In genomic region chr6:33610057-33610456, GRCh38 we compare ENCODE assay signal across 9 cellular contexts. TPM values are rescaled to one million over a fixed set of nuclear protein-coding genes. Genes with fewer than 3 reads are reported as not detected.
DNase-seq lines count a peak whose midpoint lies in the region; ATAC-seq and TF ChIP-seq lines count a peak whose summit lies in the region.
"Had no signal": no experiment of that assay in that cellular context is flagged by ENCODE, and none has a peak within 500 bp of the region (broad histone marks: within the 10 kb centered on the region; RNA-seq: fewer than 3 reads in every experiment).

No MANE protein-coding gene starts in this region.

- H3K27ac ChIP-seq in endodermal cell (ENCODE audit: low read depth, low read length) (peak overlapping the region; percentile 73), suprapubic skin (peak overlapping the region; percentile 51)

- H3K27ac Mint-ChIP-seq in endodermal cell, result peak overlapping the region; percentile 26
- peak overlapping the region; percentile 26 for H3K27ac Mint-ChIP-seq in mesothelial cell of epicardium
- H3K27ac Mint-ChIP-seq: T-helper 1 cell treated with Interleukin-12 subunit alpha and Interleukin-12 subunit beta and Interleukin-4 antibody, amounts not matched to agents 30 μg/mL and 1 μg/mL, for 36 hours had no signal

- no peak for TF ChIP-seq POLR2A in suprapubic skin (IDR thresholded peaks at IDR 0.05)

- no peak for ATAC-seq in HG03175 (IDR thresholded peaks at IDR 0.05; ENCODE audit: unreplicated experiment)

- TF ChIP-seq CTCF in endodermal cell (conservative IDR thresholded peaks at IDR 0.05) (no peak), mesothelial cell of epicardium (IDR thresholded peaks at IDR 0.05; ENCODE audit: unreplicated experiment) (no peak), suprapubic skin (IDR thresholded peaks at IDR 0.05) (no peak)

- H3K4me1 ChIP-seq in endodermal cell (ENCODE audit: control insufficient read depth, insufficient read depth, low read length) (peaks cover 8% of the 10 kb centered on the region), suprapubic skin (peaks cover 60% of the 10 kb centered on the region)

- H3K36me3 Mint-ChIP-seq in endodermal cell (ENCODE audit: low read depth) (no peaks in the 10 kb centered on the region), mesothelial cell of epicardium (no peaks in the 10 kb centered on the region)

- H3K9me3 ChIP-seq in endodermal cell (ENCODE audit: control insufficient read depth, low read length), result no peaks in the 10 kb centered on the region
- H3K9me3 ChIP-seq in suprapubic skin, result no peaks in the 10 kb centered on the region

- WGBS in endodermal cell (ENCODE audit: insufficient coverage in 1 of 2, insufficient read length in 1 of 2), 2 experiments, result 87 to 88% methylated on average over 4 of the region's 4 CpGs
- WGBS in suprapubic skin, result 58% methylated on average over 4 of the region's 4 CpGs

- H3K4me3 Mint-ChIP-seq in endodermal cell (no peak overlapping the region), mesothelial cell of epicardium (no peak overlapping the region)
- H3K4me3 Mint-ChIP-seq: T-helper 1 cell treated with Interleukin-12 subunit alpha and Interleukin-12 subunit beta and Interleukin-4 antibody, amounts not matched to agents 30 μg/mL and 1 μg/mL, for 36 hours had no signal

- DNase-seq in HK-2 (ENCODE audit: unreplicated experiment), result peak; percentile 38
- peak; percentile 55 for DNase-seq in endodermal cell
- DNase-seq in mesothelial cell of epicardium (ENCODE audit: low spot score in 2 of 2, unreplicated experiment in 2 of 2), result no peak
- DNase-seq in suprapubic skin (ENCODE audit: low spot score in 2 of 2), result peak in 1 of 2 donors; percentile 41
- no peak for DNase-seq in SKM-1 treated with dmso at 0.1 percent for 144 hours (lab: John Stamatoyannopoulos, UW; ENCODE audit: unreplicated experiment)
- DNase-seq in ecto neural progenitor cell (ENCODE audit: low spot score), result no peak
- DNase-seq: NCI-H1417 had no signal

- H3K4me3 ChIP-seq in endodermal cell (ENCODE audit: low read length), result no peak overlapping the region
- no peak overlapping the region for H3K4me3 ChIP-seq in suprapubic skin

- peaks cover 4% of the 10 kb centered on the region for H3K9me3 Mint-ChIP-seq in endodermal cell
- peaks cover 4% of the 10 kb centered on the region for H3K9me3 Mint-ChIP-seq in mesothelial cell of epicardium
- H3K9me3 Mint-ChIP-seq: T-helper 1 cell treated with Interleukin-12 subunit alpha and Interleukin-12 subunit beta and Interleukin-4 antibody, amounts not matched to agents 30 μg/mL and 1 μg/mL, for 36 hours had no signal

- peaks cover 6% of the 10 kb centered on the region for H3K4me1 Mint-ChIP-seq in endodermal cell
- H3K4me1 Mint-ChIP-seq in mesothelial cell of epicardium, result peaks cover 25% of the 10 kb centered on the region

- no peak for TF ChIP-seq EP300 in suprapubic skin (IDR thresholded peaks at IDR 0.05)

- H3K36me3 ChIP-seq in endodermal cell (ENCODE audit: control insufficient read depth, insufficient read depth, low read length), result no peaks in the 10 kb centered on the region
- H3K36me3 ChIP-seq in suprapubic skin, result no peaks in the 10 kb centered on the region

- H3K9ac ChIP-seq in endodermal cell (ENCODE audit: extremely low read depth, low read length, poor library complexity, severe bottlenecking), result no peak overlapping the region

- peaks cover 18% of the 10 kb centered on the region for H3K27me3 Mint-ChIP-seq in endodermal cell (ENCODE audit: insufficient read depth)
- peaks cover under 1% of the 10 kb centered on the region for H3K27me3 Mint-ChIP-seq in mesothelial cell of epicardium (ENCODE audit: low read depth)

- H3K27me3 ChIP-seq in endodermal cell (ENCODE audit: control insufficient read depth, insufficient read depth, low read length, poor library complexity, severe bottlenecking) (no peaks in the 10 kb centered on the region), suprapubic skin (no peaks in the 10 kb centered on the region)

RNA-seq across cellular contexts. Expression of gene ITPR3, which starts 11.1 kb away (rescaled TPM):
- total RNA-seq in endodermal cell, result 10 to 100 TPM; 29.6 to 33.3 TPM
- 6.0 TPM for polyA plus RNA-seq in endodermal cell (2013, experiment 1 of 2)
- 6.6 TPM for polyA plus RNA-seq in endodermal cell (2013, experiment 2 of 2)
- 6.3 to 6.4 TPM (median 6.4 TPM) in 3 replicates for total RNA-seq in mesothelial cell of epicardium
- total RNA-seq in suprapubic skin, result 100 to 1,000 TPM; 174 to 206 (median 199) TPM

RNA-seq across cellular contexts. Expression of gene BAK1, which starts 30.0 kb away (rescaled TPM):
- total RNA-seq in endodermal cell, result 10 to 100 TPM; 39.9 to 41.2 TPM
- polyA plus RNA-seq in endodermal cell (2013, experiment 1 of 2), result 28.1 TPM
- 27.8 TPM for polyA plus RNA-seq in endodermal cell (2013, experiment 2 of 2)
- 14.0 to 15.1 TPM (median 15.0 TPM) in 3 replicates for total RNA-seq in mesothelial cell of epicardium
- total RNA-seq in suprapubic skin, result 10 to 100 TPM; 12.6 to 15.0 (median 14.3) TPM

Comparison
In these comparisons a context has a peak if more than half of its experiments do, and no peak if none do; other contexts are left out.
1. DNase-seq: peak in HK-2 (single experiment) and endodermal cell (single experiment); none in mesothelial cell of epicardium (0 of 2), SKM-1 treated with dmso at 0.1 percent for 144 hours (single experiment) and ecto neural progenitor cell (single experiment).
2. RNA of gene ITPR3, which starts 11.1 kb away (total RNA-seq): 174 to 206 TPM in suprapubic skin; 29.6 to 33.3 TPM in endodermal cell and 6.3 to 6.4 TPM in mesothelial cell of epicardium; every median in the first group is over 4 times any median in the second.